Comparison of ENCODE assay signal across 27 cellular contexts in the genomic region with DNA sequence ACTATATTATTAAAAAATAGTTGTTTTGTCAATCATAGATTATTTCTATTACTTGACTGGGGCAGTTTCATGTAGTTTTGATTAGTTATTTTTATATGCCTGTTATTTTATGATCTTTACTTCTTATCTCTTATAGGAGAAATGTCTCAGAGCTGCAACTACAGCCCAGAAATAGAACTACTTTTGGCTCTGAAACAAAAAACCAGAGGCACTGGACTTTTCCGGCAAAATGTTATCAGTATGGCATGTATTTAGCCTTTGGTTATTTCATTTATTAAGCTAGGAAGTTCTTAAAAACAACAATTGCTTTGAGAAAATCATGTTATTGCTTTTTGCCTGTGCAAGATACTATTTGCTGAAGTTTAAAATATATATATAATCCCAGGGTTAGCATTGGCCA.
"Had no signal": no experiment of that assay in that cellular context is flagged by ENCODE, and none has a peak within 500 bp of the region (broad histone marks: within the 10 kb centered on the region; RNA-seq: fewer than 3 reads in every experiment).

No MANE protein-coding gene starts in this region.

- H3K27me3 Mint-ChIP-seq: T-helper 17 cell had no signal

- H3K27ac Mint-ChIP-seq: activated CD8-positive, alpha-beta T cell treated with anti-CD3 and anti-CD28 coated beads, Interleukin-2, amount 10 ng/mL, durations not matched to agents 7 days and 5 days; T-helper 17 cell; WTC11 had no signal

- H3K4me3 Mint-ChIP-seq: activated CD8-positive, alpha-beta T cell treated with anti-CD3 and anti-CD28 coated beads, Interleukin-2, amount 10 ng/mL, durations not matched to agents 7 days and 5 days; T-helper 17 cell; WTC11 had no signal

- H3K27me3 ChIP-seq: body of pancreas, SJSA1 had no signal

- H3K4me1 Mint-ChIP-seq: T-helper 17 cell, WTC11 had no signal

- H3K4me3 ChIP-seq: body of pancreas, K562, SJSA1 had no signal

- H3K4me1 ChIP-seq: body of pancreas, SJSA1 had no signal

- H3K36me3 ChIP-seq: SJSA1 had no signal

- H3K36me3 Mint-ChIP-seq: WTC11 had no signal

- H3K9me3 ChIP-seq: body of pancreas, SJSA1 had no signal

- ATAC-seq: activated CD8-positive, alpha-beta T cell treated with anti-CD3 and anti-CD28 coated beads, Interleukin-2, amount 10 ng/mL, durations not matched to agents 7 days and 5 days; body of pancreas; K562; Panc1; T-helper 17 cell; WTC11 had no signal

- H3K27ac ChIP-seq: body of pancreas, SJSA1 had no signal

- DNase-seq: activated CD4-positive, alpha-beta T cell treated with anti-CD3 and anti-CD28 coated beads for 48 hours; activated CD4-positive, alpha-beta T cell treated with anti-CD3 and anti-CD28 coated beads, Interleukin-2, amount 50 U/mL, for 4 hours; activated CD4-positive, CD25-positive, alpha-beta regulatory T cell treated with anti-CD3 and anti-CD28 coated beads, Interleukin-2, amount 50 U/mL, for 72 hours; activated CD8-positive, alpha-beta memory T cell treated with anti-CD3 and anti-CD28 coated beads, Interleukin-2, amount 50 U/mL, for 48 hours; activated CD8-positive, alpha-beta T cell treated with anti-CD3 and anti-CD28 coated beads, Interleukin-2, amount 10 ng/mL, durations not matched to agents 7 days and 5 days; activated naive CD4-positive, alpha-beta T cell treated with anti-CD3 and anti-CD28 coated beads, Interleukin-2, amount 50 U/mL, for 16 hours; activated T-cell treated with anti-CD3 and anti-CD28 coated beads, Interleukin-2, amount 50 U/mL, for 1 hour; aorta; body of pancreas; Karpas-422; MM.1S; NCI-H1105; NCI-H1436; NCI-H1694 treated with DMSO at 0.1 percent for 48 hours; NCI-H2029 treated with DMSO at 0.1 percent for 48 hours; NCI-H510A treated with DMSO at 0.1 percent for 48 hours; NCI-H69; NK-92 treated with Interleukin-12 subunit alpha and Interleukin-12 subunit beta, amount 100 ng/mL, for 24 hours; OCI-M1; RPMI8226; SHP77; T-helper 17 cell; T-helper 9 cell had no signal
